ENCODE assay signal across 18 cellular contexts in genomic region chr16:12320298-12320706, GRCh38.
DNase-seq lines count a peak whose midpoint lies in the region; ATAC-seq, FAIRE-seq and TF ChIP-seq lines count a peak whose summit lies in the region.
"Had no signal": no experiment of that assay in that cellular context is flagged by ENCODE, and none has a peak within 500 bp of the region (broad histone marks: within the 10 kb centered on the region; RNA-seq: fewer than 3 reads in every experiment).

No MANE protein-coding gene starts in this region.

- no peak for FAIRE-seq in D721Med (lab: Jason Lieb, UNC)
- FAIRE-seq: A549, urothelium cell line had no signal

- no peaks in the 10 kb centered on the region for H3K36me3 ChIP-seq in brain microvascular endothelial cell (replicated peaks)
- H3K36me3 ChIP-seq: colonic mucosa, left lung, MG63, neural progenitor cell had no signal

- 0 out of 2 replicates have a peak, but pooled peaks cover 5% of the 10 kb centered on the region for H3K36me3 Mint-ChIP-seq in HFFc6 (ENCODE audit: low read depth)
- H3K36me3 Mint-ChIP-seq in naive B cell = peaks cover 10 to 13% of the 10 kb centered on the region in 2 donors
- peaks cover 16% of the 10 kb centered on the region for H3K36me3 Mint-ChIP-seq in effector memory CD8-positive, alpha-beta T cell (ENCODE audit: insufficient read depth)
- H3K36me3 Mint-ChIP-seq: activated CD4-positive, alpha-beta memory T cell treated with anti-CD3 and anti-CD28 coated beads for 36 hours; neural progenitor cell had no signal

- peak overlapping the region; percentile 4 for H3K27ac ChIP-seq in brain microvascular endothelial cell
- H3K27ac ChIP-seq: colonic mucosa, left lung, neural progenitor cell had no signal

- no peaks in the 10 kb centered on the region for H3K27me3 ChIP-seq in brain microvascular endothelial cell (replicated peaks)
- H3K27me3 ChIP-seq: colonic mucosa, left lung, MG63, neural progenitor cell had no signal

- in situ Hi-C loops in brain microvascular endothelial cell (cut with HindIII; ENCODE audit: low pct_ligation_motif_present, low sequenced_read_pairs) = no loop called here

- H3K27me3 Mint-ChIP-seq in HFFc6 (ENCODE audit: insufficient read depth) (no peaks in the 10 kb centered on the region), naive B cell (no peaks in the 10 kb centered on the region)
- H3K27me3 Mint-ChIP-seq in effector memory CD8-positive, alpha-beta T cell = no peaks in the 10 kb centered on the region
- H3K27me3 Mint-ChIP-seq: activated CD4-positive, alpha-beta memory T cell treated with anti-CD3 and anti-CD28 coated beads for 36 hours had no signal

- no peak for TF ChIP-seq CTCF in HFFc6 (IDR thresholded peaks at IDR 0.05)
- no peak for TF ChIP-seq CTCF in brain microvascular endothelial cell (IDR thresholded peaks at IDR 0.05; ENCODE audit: low read depth, low read length, missing control alignments)
- no peak for TF ChIP-seq CTCF in D721Med (IDR thresholded peaks at IDR 0.05; ENCODE audit: insufficient read depth, missing control alignments)

- H3K4me1 Mint-ChIP-seq in HFFc6 (ENCODE audit: low read depth) = peaks cover 62% of the 10 kb centered on the region
- H3K4me1 Mint-ChIP-seq in naive B cell = peaks cover 60 to 93% (median 66%) of the 10 kb centered on the region in 3 donors
- H3K4me1 Mint-ChIP-seq in effector memory CD8-positive, alpha-beta T cell (ENCODE audit: low read depth in 2 of 2) = peaks cover 17 to 19% of the 10 kb centered on the region in 2 donors

- DNase-seq in NCI-H1417 (lab: John Stamatoyannopoulos, UW) (peak in 2 of 3 experiments; percentile 36 to 62), NCI-H1417 treated with DMSO at 0.1 percent for 48 hours (lab: John Stamatoyannopoulos, UW) (no peak), HFFc6 (peak; percentile 65), brain microvascular endothelial cell (peak; percentile 87), naive B cell (no peak), D721Med (ENCODE audit: insufficient read length, low spot score) (no peak)
- no peak for DNase-seq in effector memory CD8-positive, alpha-beta T cell
- DNase-seq: activated CD4-positive, alpha-beta memory T cell treated with anti-CD3 and anti-CD28 coated beads for 36 hours; activated naive CD4-positive, alpha-beta T cell treated with Interleukin-2 at 50 U/mL for 16 hours; colonic mucosa; left lung; MG63; RPMI8226 had no signal

- ATAC-seq in naive B cell (ENCODE audit: low read depth in 2 of 2) = no peak
- ATAC-seq in GM21447 (IDR thresholded peaks at IDR 0.05; ENCODE audit: unreplicated experiment) = no peak
- no peak for ATAC-seq in effector memory CD8-positive, alpha-beta T cell (replicated peaks)
- ATAC-seq: A549, left lung had no signal

- no peaks in the 10 kb centered on the region for H3K9me3 Mint-ChIP-seq in HFFc6
- H3K9me3 Mint-ChIP-seq in naive B cell = peaks cover 0 to 10% (median 0%) of the 10 kb centered on the region in 7 donors
- H3K9me3 Mint-ChIP-seq in effector memory CD8-positive, alpha-beta T cell = no peaks in the 10 kb centered on the region
- H3K9me3 Mint-ChIP-seq: neural progenitor cell had no signal

- H3K27ac Mint-ChIP-seq in HFFc6 (peak overlapping the region; percentile 78), naive B cell (peak overlapping the region; percentile 79 to 99 (median 96))
- H3K27ac Mint-ChIP-seq in effector memory CD8-positive, alpha-beta T cell = peak overlapping the region in 1 of 2 donors; percentile 77
- H3K27ac Mint-ChIP-seq: activated CD4-positive, alpha-beta memory T cell treated with anti-CD3 and anti-CD28 coated beads for 36 hours; T-helper 2 cell treated with Interferon-gamma antibody and Interleukin-4, amounts not matched to agents 5 μg/mL and 100 μg/mL, for 36 hours had no signal

- H3K4me3 ChIP-seq in brain microvascular endothelial cell (ENCODE audit: low read depth, low read length) = no peak overlapping the region
- H3K4me3 ChIP-seq: A549, colonic mucosa, left lung, MG63, neural progenitor cell had no signal

- peak overlapping the region; percentile 14 for H3K4me3 Mint-ChIP-seq in HFFc6
- H3K4me3 Mint-ChIP-seq in naive B cell = peak overlapping the region in 2 of 8 donors; percentile 28 to 39
- no peak overlapping the region for H3K4me3 Mint-ChIP-seq in effector memory CD8-positive, alpha-beta T cell
- H3K4me3 Mint-ChIP-seq: activated CD4-positive, alpha-beta memory T cell treated with anti-CD3 and anti-CD28 coated beads for 36 hours; neural progenitor cell; T-helper 2 cell treated with Interferon-gamma antibody and Interleukin-4, amounts not matched to agents 5 μg/mL and 100 μg/mL, for 36 hours had no signal

Comparison
In these comparisons a context has a peak if more than half of its experiments do, and no peak if none do; other contexts are left out.
1. DNase-seq: peak in NCI-H1417 (2 of 3), HFFc6 (single experiment) and brain microvascular endothelial cell (single experiment); none in NCI-H1417 treated with DMSO at 0.1 percent for 48 hours (single experiment), naive B cell (single experiment), effector memory CD8-positive, alpha-beta T cell (0 of 3) and D721Med (single experiment).